2 cellular contexts compared by ENCODE assay signal in genomic region chr15:39238443-39238842, GRCh38.
TF ChIP-seq lines count a peak whose summit lies in the region.

No MANE protein-coding gene starts in this region.

TF ChIP-seq in IMR-90, 13 proteins besides CTCF, POLR2A, EP300 and RAD21 (continued from another document):
- TF ChIP-seq ELK1 (IDR thresholded peaks at IDR 0.05; ENCODE audit: borderline replicate concordance, low read depth, low read length), result no peak
- no peak for TF ChIP-seq USF2 (IDR thresholded peaks at IDR 0.05; ENCODE audit: low read depth, low read length)
- TF ChIP-seq CHD1 (IDR thresholded peaks at IDR 0.05; ENCODE audit: low read depth, low read length), result no peak
- no peak for TF ChIP-seq FOS (IDR thresholded peaks at IDR 0.05; ENCODE audit: low read depth, low read length)
- no peak for TF ChIP-seq CEBPB (IDR thresholded peaks at IDR 0.05; ENCODE audit: low read depth, low read length)

TF ChIP-seq in SK-N-SH treated with all-trans-retinoic acid at 6 μM for 48 hours, 23 proteins besides CTCF, POLR2A, EP300 and RAD21 (continued from another document):
- TF ChIP-seq TSHZ2 (CRISPR knock-in tag; IDR thresholded peaks at IDR 0.05), result no peak
- no peak for TF ChIP-seq ZNF8 (CRISPR knock-in tag; IDR thresholded peaks at IDR 0.05)
- no peak for TF ChIP-seq ZC3H10 (CRISPR knock-in tag; IDR thresholded peaks at IDR 0.05)
- no peak for TF ChIP-seq GLIS3 (CRISPR knock-in tag; IDR thresholded peaks at IDR 0.05)
- TF ChIP-seq CSRNP3 (CRISPR knock-in tag; IDR thresholded peaks at IDR 0.05), result no peak
- no peak for TF ChIP-seq ZNF565 (CRISPR knock-in tag; conservative IDR thresholded peaks at IDR 0.05; ENCODE audit: low read depth)
- TF ChIP-seq CREB5 (CRISPR knock-in tag; IDR thresholded peaks at IDR 0.05; ENCODE audit: low read depth), result no peak
- TF ChIP-seq POU6F1 (CRISPR knock-in tag; IDR thresholded peaks at IDR 0.05; ENCODE audit: borderline replicate concordance, low read depth), result no peak
- TF ChIP-seq PATZ1 (CRISPR knock-in tag; IDR thresholded peaks at IDR 0.05; ENCODE audit: borderline replicate concordance), result no peak
